In the genomic region with DNA sequence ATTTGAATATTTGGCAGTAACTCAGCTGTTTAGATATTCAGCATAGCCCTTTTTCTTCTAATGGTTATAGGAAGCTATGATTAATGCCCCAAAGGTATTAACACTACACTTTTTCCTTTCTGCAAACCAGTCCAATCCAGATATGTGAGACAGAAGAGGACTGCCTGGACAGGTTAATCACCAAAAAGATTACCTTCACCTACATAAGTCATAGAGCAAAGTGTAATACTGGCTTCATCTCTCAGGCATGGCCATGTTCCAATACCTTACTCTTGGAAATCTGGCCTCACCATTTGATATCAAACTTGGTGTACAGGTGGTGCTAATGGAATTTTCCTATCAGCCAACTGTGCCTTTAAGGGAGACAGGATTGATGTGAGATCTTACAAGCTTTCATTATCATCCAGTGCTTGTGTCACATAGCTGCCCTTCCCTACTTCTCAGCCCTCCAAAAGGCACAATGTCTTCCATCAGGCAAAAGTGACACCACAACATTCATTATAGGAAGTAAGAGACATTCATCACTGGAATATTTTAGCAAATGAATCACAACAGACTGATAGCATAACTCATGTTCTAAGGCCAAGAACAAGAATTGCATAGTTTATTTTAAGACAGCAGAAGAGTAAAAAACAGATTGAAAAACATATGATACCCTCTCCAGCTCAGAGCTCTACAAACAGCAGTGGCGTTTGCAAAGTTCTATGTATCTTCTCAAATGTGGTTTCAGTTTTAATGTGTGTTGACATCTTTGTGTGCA, we compare ENCODE assay signal across 16 cellular contexts.
A peak's percentile ranks its signal among the peaks of the same experiment; 100 is the strongest.
DNase-seq lines count a peak whose midpoint lies in the region; ATAC-seq and FAIRE-seq lines count a peak whose summit lies in the region.
"Had no signal": no experiment of that assay in that cellular context is flagged by ENCODE, and none has a peak within 500 bp of the region (broad histone marks: within the 10 kb centered on the region; RNA-seq: fewer than 3 reads in every experiment).

No MANE protein-coding gene starts in this region.

- no peak overlapping the region for H3K4me2 ChIP-seq in mesenchymal stem cell (ENCODE audit: low read length, poor library complexity, severe bottlenecking)
- no peak overlapping the region for H3K4me2 ChIP-seq in Karpas-422 (ENCODE audit: low read depth, low read length, poor library complexity, severe bottlenecking)
- H3K4me2 ChIP-seq: BLaER1 treated with 17β-estradiol and CSF1 and Interleukin-3, amounts not matched to agents 10 nM and 100 nM had no signal

- no peaks in the 10 kb centered on the region for H3K79me1 ChIP-seq in mesenchymal stem cell (replicated peaks; ENCODE audit: low read length, poor library complexity, severe bottlenecking)

- H3K9me3 Mint-ChIP-seq in activated CD8-positive, alpha-beta memory T cell treated with anti-CD3 and anti-CD28 coated beads, Interleukin-2, amount 10 ng/mL, durations not matched to agents 7 days and 5 days (ENCODE audit: low read depth) = no peaks in the 10 kb centered on the region

- H3K27me3 ChIP-seq in mesenchymal stem cell (ENCODE audit: control insufficient read depth in 1 of 2, insufficient read depth in 1 of 2, low read length in 2 of 2) (no peaks in the 10 kb centered on the region), Karpas-422 (ENCODE audit: low read length) (no peaks in the 10 kb centered on the region)
- H3K27me3 ChIP-seq: BLaER1 treated with 17β-estradiol and CSF1 and Interleukin-3, amounts not matched to agents 10 nM and 100 nM; gastrocnemius medialis had no signal

- H3K36me3 ChIP-seq in mesenchymal stem cell (ENCODE audit: control insufficient read depth in 1 of 2, insufficient read depth in 2 of 2, low read depth in 1 of 2, low read length in 2 of 2) (no peaks in the 10 kb centered on the region), Karpas-422 (ENCODE audit: insufficient read depth, low read length) (no peaks in the 10 kb centered on the region)
- H3K36me3 ChIP-seq: BLaER1 treated with 17β-estradiol and CSF1 and Interleukin-3, amounts not matched to agents 10 nM and 100 nM; gastrocnemius medialis had no signal

- no peak overlapping the region for H4K8ac ChIP-seq in mesenchymal stem cell (ENCODE audit: low read length)

- CTCF ChIA-PET in activated CD8-positive, alpha-beta memory T cell treated with anti-CD3 and anti-CD28 coated beads, Interleukin-2, amount 10 ng/mL, durations not matched to agents 7 days and 5 days (lab: Charles Lee) = interaction anchor here (1.2 kb wide), 1 partner anchor 18 kb away, joined by 3 read pairs; no protein-coding TSS in a partner anchor

- H2BK120ac ChIP-seq in mesenchymal stem cell (ENCODE audit: low read depth, low read length) = no peak overlapping the region

- no peak overlapping the region for H3K27ac Mint-ChIP-seq in activated CD8-positive, alpha-beta memory T cell treated with anti-CD3 and anti-CD28 coated beads, Interleukin-2, amount 10 ng/mL, durations not matched to agents 7 days and 5 days

- peak overlapping the region; percentile 13 for H3K9ac ChIP-seq in mesenchymal stem cell (ENCODE audit: low read length)
- no peak overlapping the region for H3K9ac ChIP-seq in Karpas-422 (ENCODE audit: low read length)
- H3K9ac ChIP-seq: BLaER1 treated with 17β-estradiol and CSF1 and Interleukin-3, amounts not matched to agents 10 nM and 100 nM had no signal

- H2AFZ ChIP-seq in mesenchymal stem cell (ENCODE audit: low read depth, low read length) = no peak overlapping the region
- H2AFZ ChIP-seq in Karpas-422 (ENCODE audit: low read length) = no peak overlapping the region

- peak; percentile 74 for DNase-seq in DMS 273 treated with DMSO at 0.1 percent for 48 hours (lab: John Stamatoyannopoulos, UW)
- DNase-seq in M059J (ENCODE audit: low read depth) = peak; percentile 44
- peak; percentile 54 to 58 for DNase-seq in cerebellar nuclear complex (lab: John Stamatoyannopoulos, UW)
- DNase-seq in mesenchymal stem cell = peak; percentile 33
- no peak for DNase-seq in activated CD8-positive, alpha-beta memory T cell treated with anti-CD3 and anti-CD28 coated beads, Interleukin-2, amount 50 U/mL, for 4 hours
- no peak for DNase-seq in GM19239 (ENCODE audit: insufficient read length, low spot score)
- no peak for DNase-seq in activated CD8-positive, alpha-beta memory T cell treated with anti-CD3 and anti-CD28 coated beads, Interleukin-2, amount 10 ng/mL, durations not matched to agents 7 days and 5 days
- DNase-seq in Karpas-422 = no peak
- DNase-seq: activated naive CD4-positive, alpha-beta T cell treated with anti-CD3 and anti-CD28 coated beads, Interleukin-2, amount 50 U/mL, for 16 hours; cortex of kidney; gastrocnemius medialis; NCI-H524 treated with DMSO at 0.1 percent for 48 hours; Right ventricle myocardium superior; stimulated activated CD4-positive, alpha-beta T cell treated with anti-CD3 and anti-CD28 coated beads, Interleukin-4, amount 100 ng/mL, for 4 hours; stimulated activated naive CD4-positive, alpha-beta T cell had no signal

- no peaks in the 10 kb centered on the region for H3K4me1 Mint-ChIP-seq in activated CD8-positive, alpha-beta memory T cell treated with anti-CD3 and anti-CD28 coated beads, Interleukin-2, amount 10 ng/mL, durations not matched to agents 7 days and 5 days

- H3K9me3 ChIP-seq in mesenchymal stem cell (ENCODE audit: control insufficient read depth, low read length) (no peaks in the 10 kb centered on the region), Karpas-422 (ENCODE audit: low read length) (no peaks in the 10 kb centered on the region)
- H3K9me3 ChIP-seq: BLaER1 treated with 17β-estradiol and CSF1 and Interleukin-3, amounts not matched to agents 10 nM and 100 nM; gastrocnemius medialis had no signal

- H4K91ac ChIP-seq in mesenchymal stem cell (ENCODE audit: low read length) = no peak overlapping the region

- no peak overlapping the region for H2AK5ac ChIP-seq in mesenchymal stem cell (ENCODE audit: low read length, severe bottlenecking)

- FAIRE-seq in GM19239 (lab: Jason Lieb, UNC) = no peak

- peaks cover 4% of the 10 kb centered on the region for H3K27me3 Mint-ChIP-seq in activated CD8-positive, alpha-beta memory T cell treated with anti-CD3 and anti-CD28 coated beads, Interleukin-2, amount 10 ng/mL, durations not matched to agents 7 days and 5 days

- H3K9me2 ChIP-seq in Karpas-422 (replicated peaks; ENCODE audit: insufficient read depth, low read length) = no peaks in the 10 kb centered on the region

- H3K4me1 ChIP-seq in mesenchymal stem cell (ENCODE audit: control insufficient read depth, insufficient read depth, low read depth, low read length) (no peaks in the 10 kb centered on the region), Karpas-422 (ENCODE audit: low read length) (peaks cover 15% of the 10 kb centered on the region)
- H3K4me1 ChIP-seq: BLaER1 treated with 17β-estradiol and CSF1 and Interleukin-3, amounts not matched to agents 10 nM and 100 nM; gastrocnemius medialis had no signal

- ATAC-seq in activated CD8-positive, alpha-beta memory T cell treated with anti-CD3 and anti-CD28 coated beads, Interleukin-2, amount 10 ng/mL, durations not matched to agents 7 days and 5 days = no peak
- ATAC-seq: gastrocnemius medialis had no signal

- H3K36me3 Mint-ChIP-seq in activated CD8-positive, alpha-beta memory T cell treated with anti-CD3 and anti-CD28 coated beads, Interleukin-2, amount 10 ng/mL, durations not matched to agents 7 days and 5 days = no peaks in the 10 kb centered on the region

- no peak overlapping the region for H3K18ac ChIP-seq in mesenchymal stem cell (ENCODE audit: low read depth in 1 of 2, low read length in 2 of 2)

- no peak overlapping the region for H2BK15ac ChIP-seq in mesenchymal stem cell (ENCODE audit: low read depth, poor library complexity, severe bottlenecking)

- no peak overlapping the region for H3K4me3 Mint-ChIP-seq in activated CD8-positive, alpha-beta memory T cell treated with anti-CD3 and anti-CD28 coated beads, Interleukin-2, amount 10 ng/mL, durations not matched to agents 7 days and 5 days

- H3K4me3 ChIP-seq in mesenchymal stem cell (ENCODE audit: insufficient read depth in 1 of 2, low read depth in 1 of 2, low read length in 2 of 2) (peak overlapping the region in 1 of 2 experiments; percentile 41), Karpas-422 (ENCODE audit: low read length) (no peak overlapping the region)
- H3K4me3 ChIP-seq: BLaER1 treated with 17β-estradiol and CSF1 and Interleukin-3, amounts not matched to agents 10 nM and 100 nM; gastrocnemius medialis had no signal

- 44% methylated on average over 1 of the region's 1 CpG for WGBS in mesenchymal stem cell

- H2BK12ac ChIP-seq in mesenchymal stem cell (ENCODE audit: low read length in 2 of 2) = no peak overlapping the region

- H3K14ac ChIP-seq in mesenchymal stem cell (ENCODE audit: low read length in 2 of 2) = no peak overlapping the region

- H3K27ac ChIP-seq in mesenchymal stem cell (ENCODE audit: low read length, poor library complexity, severe bottlenecking) = no peak overlapping the region
- H3K27ac ChIP-seq in Karpas-422 (ENCODE audit: low read length) = no peak overlapping the region
- H3K27ac ChIP-seq: BLaER1 treated with 17β-estradiol and CSF1 and Interleukin-3, amounts not matched to agents 10 nM and 100 nM; gastrocnemius medialis had no signal

- no peaks in the 10 kb centered on the region for H3K79me2 ChIP-seq in Karpas-422 (ENCODE audit: low read length)

- no peaks in the 10 kb centered on the region for H4K20me1 ChIP-seq in Karpas-422 (ENCODE audit: insufficient read depth, low read depth, low read length)
- H4K20me1 ChIP-seq: BLaER1 treated with 17β-estradiol and CSF1 and Interleukin-3, amounts not matched to agents 10 nM and 100 nM had no signal

- no peak overlapping the region for H3K23ac ChIP-seq in mesenchymal stem cell (ENCODE audit: low read length in 2 of 2)

- H3K4ac ChIP-seq in mesenchymal stem cell (ENCODE audit: low read depth in 1 of 2, low read length in 2 of 2) = no peak overlapping the region

- no peak overlapping the region for H2BK5ac ChIP-seq in mesenchymal stem cell (ENCODE audit: low read depth, low read length, poor library complexity, severe bottlenecking)

Comparison
In these comparisons a context has a peak if more than half of its experiments do, and no peak if none do; other contexts are left out.
1. DNase-seq: peak in DMS 273 treated with DMSO at 0.1 percent for 48 hours (single experiment), M059J (single experiment), cerebellar nuclear complex (2 of 2) and mesenchymal stem cell (single experiment); none in activated CD8-positive, alpha-beta memory T cell treated with anti-CD3 and anti-CD28 coated beads, Interleukin-2, amount 50 U/mL, for 4 hours (single experiment), GM19239 (single experiment), activated CD8-positive, alpha-beta memory T cell treated with anti-CD3 and anti-CD28 coated beads, Interleukin-2, amount 10 ng/mL, durations not matched to agents 7 days and 5 days (single experiment) and Karpas-422 (single experiment).